ENCODE assay signal across 8 cellular contexts in genomic region chr1:236281286-236282158, GRCh38. TPM values are rescaled to one million over a fixed set of nuclear protein-coding genes. Genes with fewer than 3 reads are reported as not detected.
A peak's percentile ranks its signal among the peaks of the same experiment; 100 is the strongest.
DNase-seq lines count a peak whose midpoint lies in the region; ATAC-seq and TF ChIP-seq lines count a peak whose summit lies in the region.

Gene ERO1B, minus strand, starts transcription at chr1:236281958. Its CDS starts 175 bp downstream, at chr1:236281783.

- no peaks in the 10 kb centered on the region for H3K36me3 ChIP-seq in CD8-positive, alpha-beta T cell (ENCODE audit: insufficient read depth, low read length)
- H3K36me3 ChIP-seq in lower lobe of right lung, result no peaks in the 10 kb centered on the region

- H3K4me1 Mint-ChIP-seq in CD8-positive, alpha-beta T cell (ENCODE audit: low read depth), result peaks cover 55% of the 10 kb centered on the region
- peaks cover 41% of the 10 kb centered on the region for H3K4me1 Mint-ChIP-seq in activated CD4-positive, alpha-beta memory T cell treated with anti-CD3 and anti-CD28 coated beads, Interleukin-2, amount 10 ng/mL, durations not matched to agents 7 days and 5 days

- peaks cover 12% of the 10 kb centered on the region for H3K36me3 Mint-ChIP-seq in CD8-positive, alpha-beta T cell
- peaks cover 2% of the 10 kb centered on the region for H3K36me3 Mint-ChIP-seq in activated CD4-positive, alpha-beta memory T cell treated with anti-CD3 and anti-CD28 coated beads, Interleukin-2, amount 10 ng/mL, durations not matched to agents 7 days and 5 days (ENCODE audit: low read depth)

- H3K4me3 ChIP-seq in CD8-positive, alpha-beta T cell (ENCODE audit: low read depth, low read length), result peak within 1 kb of the TSS; percentile 75
- H3K4me3 ChIP-seq in lower lobe of right lung, result peak within 1 kb of the TSS; percentile 70

- H3K27ac ChIP-seq in CD8-positive, alpha-beta T cell (ENCODE audit: low read depth, low read length), result peak within 1 kb of the TSS; percentile 85
- peak within 1 kb of the TSS; percentile 80 for H3K27ac ChIP-seq in lower lobe of right lung

- peak; percentile 96 to 99 (median 97) for DNase-seq in CD8-positive, alpha-beta T cell
- DNase-seq in NCI-H82 (lab: John Stamatoyannopoulos, UW), result peak; percentile 99
- DNase-seq in activated CD4-positive, alpha-beta memory T cell treated with anti-CD3 and anti-CD28 coated beads, Interleukin-2, amount 10 ng/mL, durations not matched to agents 7 days and 5 days, result peak; percentile 96
- peak; percentile 98 for DNase-seq in ecto neural progenitor cell (ENCODE audit: low spot score)
- DNase-seq in lower lobe of right lung, result peak; percentile 99
- peak; percentile 91 to 96 (median 93) for DNase-seq in stimulated activated CD4-positive, alpha-beta T cell treated with anti-CD3 and anti-CD28 coated beads, TNF-alpha, amount 100 ng/mL, for 1 hour (ENCODE audit: low read depth in 3 of 3, low spot score in 1 of 3)

- peaks cover 28% of the 10 kb centered on the region for H3K4me1 ChIP-seq in CD8-positive, alpha-beta T cell (ENCODE audit: insufficient read depth, low read length)
- peaks cover 16% of the 10 kb centered on the region for H3K4me1 ChIP-seq in lower lobe of right lung

- intact Hi-C loops in CD8-positive, alpha-beta T cell (cut with DNase I, micrococcal nuclease), result loop anchor here (1.0 to 10.0 kb wide), 11 partner anchors 138 to 954 kb away; partner anchors contain the start of genes HEATR1 (in 2 of the 2), LYST (in 2 of the 2), ARID4B (in 1 of the 2) and B3GALNT2 (in 1 of the 2)
- intact Hi-C loops in lower lobe of right lung (cut with DNase I), result no loop called here

- TF ChIP-seq CTCF in CD8-positive, alpha-beta T cell (IDR thresholded peaks at IDR 0.05), result no peak
- no peak for TF ChIP-seq CTCF in lower lobe of right lung (IDR thresholded peaks at IDR 0.05)

- peak; percentile 93 for ATAC-seq in CD8-positive, alpha-beta T cell
- ATAC-seq in GM19452 (IDR thresholded peaks at IDR 0.05; ENCODE audit: unreplicated experiment) (peak; percentile 81), HG03575 (IDR thresholded peaks at IDR 0.05; ENCODE audit: extremely low read depth, insufficient number of reproducible peaks, low FRiP score, unreplicated experiment) (peak; percentile 32), lower lobe of right lung (peak; percentile 100)

- H3K27me3 ChIP-seq in CD8-positive, alpha-beta T cell (ENCODE audit: insufficient read depth, low read length), result no peaks in the 10 kb centered on the region
- peaks cover 6% of the 10 kb centered on the region for H3K27me3 ChIP-seq in lower lobe of right lung (ENCODE audit: low read depth)

- H3K9me3 Mint-ChIP-seq in CD8-positive, alpha-beta T cell, result no peaks in the 10 kb centered on the region
- no peaks in the 10 kb centered on the region for H3K9me3 Mint-ChIP-seq in activated CD4-positive, alpha-beta memory T cell treated with anti-CD3 and anti-CD28 coated beads, Interleukin-2, amount 10 ng/mL, durations not matched to agents 7 days and 5 days

- H3K27me3 Mint-ChIP-seq in CD8-positive, alpha-beta T cell (ENCODE audit: low read depth), result no peaks in the 10 kb centered on the region
- H3K27me3 Mint-ChIP-seq in activated CD4-positive, alpha-beta memory T cell treated with anti-CD3 and anti-CD28 coated beads, Interleukin-2, amount 10 ng/mL, durations not matched to agents 7 days and 5 days, result peaks cover 8% of the 10 kb centered on the region

- CTCF ChIA-PET in CD8-positive, alpha-beta T cell (lab: Charles Lee), result interaction anchor here (0.7 kb wide), 1 partner anchor 519 kb away, joined by 3 read pairs; no protein-coding TSS in a partner anchor
- CTCF ChIA-PET in activated CD4-positive, alpha-beta memory T cell treated with anti-CD3 and anti-CD28 coated beads, Interleukin-2, amount 10 ng/mL, durations not matched to agents 7 days and 5 days (lab: Charles Lee), result no interaction called here

- H3K9me3 ChIP-seq in CD8-positive, alpha-beta T cell (ENCODE audit: low read length), result no peaks in the 10 kb centered on the region
- H3K9me3 ChIP-seq in lower lobe of right lung, result no peaks in the 10 kb centered on the region

- POLR2A ChIA-PET in CD8-positive, alpha-beta T cell (lab: Charles Lee), result interaction anchor here (0.8 to 1.7 kb wide), 9 partner anchors 13 to 515 kb away, joined by 3 to 6 read pairs (median 3); partner anchors contain the start of genes HEATR1 and LGALS8
- POLR2A ChIA-PET in activated CD4-positive, alpha-beta memory T cell treated with anti-CD3 and anti-CD28 coated beads, Interleukin-2, amount 10 ng/mL, durations not matched to agents 7 days and 5 days (lab: Charles Lee), result interaction anchor here (1.1 to 1.3 kb wide), 3 partner anchors 113 to 226 kb away, joined by 3 to 10 read pairs (median 4); partner anchors contain the start of gene EDARADD

- peak within 1 kb of the TSS; percentile 92 for H3K27ac Mint-ChIP-seq in CD8-positive, alpha-beta T cell
- peak within 1 kb of the TSS; percentile 34 for H3K27ac Mint-ChIP-seq in activated CD4-positive, alpha-beta memory T cell treated with anti-CD3 and anti-CD28 coated beads, Interleukin-2, amount 10 ng/mL, durations not matched to agents 7 days and 5 days

- peak within 1 kb of the TSS; percentile 97 for H3K4me3 Mint-ChIP-seq in CD8-positive, alpha-beta T cell
- H3K4me3 Mint-ChIP-seq in activated CD4-positive, alpha-beta memory T cell treated with anti-CD3 and anti-CD28 coated beads, Interleukin-2, amount 10 ng/mL, durations not matched to agents 7 days and 5 days, result peak within 1 kb of the TSS; percentile 84

RNA-seq across cellular contexts. Expression of gene ERO1B, which starts in this region (rescaled TPM):
- 10 to 100 TPM; 16.2 to 16.6 TPM for total RNA-seq in CD8-positive, alpha-beta T cell
- 1 to 10 TPM; 4.1 TPM for total RNA-seq in activated CD4-positive, alpha-beta memory T cell treated with anti-CD3 and anti-CD28 coated beads, Interleukin-2, amount 10 ng/mL, durations not matched to agents 7 days and 5 days
- total RNA-seq in lower lobe of right lung, result 8.5 TPM

Comparison
In these comparisons a context has a peak if more than half of its experiments do, and no peak if none do; other contexts are left out.
1. Peak in every context shown above with its lines: DNase-seq, ATAC-seq, H3K4me3 ChIP-seq and H3K27ac ChIP-seq.
2. ATAC-seq: peak in every context shown above with its lines; median percentile 100 in lower lobe of right lung; 93 in CD8-positive, alpha-beta T cell; 81 in GM19452; 32 in HG03575.